Comparison of ENCODE assay signal across 12 cellular contexts in genomic region chr11:105829084-105829483, GRCh38.
DNase-seq lines count a peak whose midpoint lies in the region; ATAC-seq and TF ChIP-seq lines count a peak whose summit lies in the region.
"Had no signal": no experiment of that assay in that cellular context is flagged by ENCODE, and none has a peak within 500 bp of the region (broad histone marks: within the 10 kb centered on the region; RNA-seq: fewer than 3 reads in every experiment).

No MANE protein-coding gene starts in this region.

- intact Hi-C loops in transverse colon (cut with DNase I; ENCODE audit: low total_unique reads) = no loop called here

- ATAC-seq in GM18502 (IDR thresholded peaks at IDR 0.05; ENCODE audit: poor library complexity, unreplicated experiment) = peak; percentile 100
- ATAC-seq in GM21447 (IDR thresholded peaks at IDR 0.05; ENCODE audit: unreplicated experiment) = peak; percentile 98
- peak; percentile 99 for ATAC-seq in HG03139 (IDR thresholded peaks at IDR 0.05; ENCODE audit: unreplicated experiment)

- H3K36me3 ChIP-seq in transverse colon = no peaks in the 10 kb centered on the region
- H3K36me3 ChIP-seq: cardiac muscle cell had no signal

- in situ Hi-C loops in transverse colon (cut with MboI; ENCODE audit: low pct_ligation_motif_present in 1 of 4, low pct_unique_long_range_greater_than_20kb in 1 of 4, low sequenced_read_pairs in 3 of 4) = loop anchor here in 1 of 4 donors (25.0 kb wide), 1 partner anchor 1217 kb away; no protein-coding TSS in a partner anchor

- no peak for TF ChIP-seq CTCF in transverse colon (IDR thresholded peaks at IDR 0.05)

- WGBS in transverse colon (ENCODE audit: low coverage in 1 of 2), 2 donors = 80% methylated on average over 1 of the region's 1 CpG; no CpG with 5 or more reads in 1 of the 2 donors

- no peak for TF ChIP-seq EP300 in transverse colon (IDR thresholded peaks at IDR 0.05; ENCODE audit: low read depth)

- no peaks in the 10 kb centered on the region for H3K27me3 ChIP-seq in transverse colon
- H3K27me3 ChIP-seq: cardiac muscle cell had no signal

- no peaks in the 10 kb centered on the region for H3K4me1 ChIP-seq in transverse colon

- no peak for TF ChIP-seq POLR2A in transverse colon (IDR thresholded peaks at IDR 0.05)

- no peaks in the 10 kb centered on the region for H3K9me3 ChIP-seq in transverse colon

- H3K4me3 ChIP-seq in transverse colon = no peak overlapping the region
- H3K4me3 ChIP-seq: cardiac muscle cell had no signal

- peak; percentile 52 for DNase-seq in SIG-M5 treated with dmso at 0.1 percent for 504 hours (lab: John Stamatoyannopoulos, UW; ENCODE audit: unreplicated experiment)
- no peak for DNase-seq in anterior cingulate cortex (lab: John Stamatoyannopoulos, UW)
- no peak for DNase-seq in mucosa of gallbladder (ENCODE audit: low spot score)
- no peak for DNase-seq in transverse colon
- no peak for DNase-seq in glomerular visceral epithelial cell (ENCODE audit: extremely low spot score)
- DNase-seq: CD4-positive, alpha-beta T cell; foreskin fibroblast had no signal

- H3K27ac ChIP-seq in transverse colon = no peak overlapping the region
- H3K27ac ChIP-seq: cardiac muscle cell, RWPE1 had no signal
